In the genomic region with DNA sequence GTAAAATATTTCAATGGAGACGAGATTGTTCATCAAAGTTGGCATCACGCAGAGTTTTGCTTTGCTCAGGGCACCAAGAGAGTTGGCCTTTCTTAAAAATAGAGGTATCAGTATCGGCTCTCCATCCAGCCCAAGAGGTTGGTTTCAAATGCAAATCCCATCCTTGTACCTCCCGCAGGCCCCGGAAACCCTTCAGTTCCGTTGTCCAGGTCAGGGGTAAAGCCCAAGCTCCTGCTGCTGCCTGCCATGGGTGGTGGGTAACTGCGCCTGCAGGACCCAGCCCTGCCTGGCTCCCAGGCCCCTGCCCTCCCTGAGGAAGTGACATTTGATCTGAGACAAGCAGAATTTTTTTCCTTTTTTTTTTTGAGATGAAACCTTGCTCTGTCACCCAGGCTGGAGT, we compare ENCODE assay signal across 13 cellular contexts. TPM values are rescaled to one million over a fixed set of nuclear protein-coding genes. Genes with fewer than 3 reads are reported as not detected.
DNase-seq lines count a peak whose midpoint lies in the region; ATAC-seq lines count a peak whose summit lies in the region.
"Had no signal": no experiment of that assay in that cellular context is flagged by ENCODE, and none has a peak within 500 bp of the region (broad histone marks: within the 10 kb centered on the region; RNA-seq: fewer than 3 reads in every experiment).

No MANE protein-coding gene starts in this region.

- ATAC-seq in GM21786 (IDR thresholded peaks at IDR 0.05; ENCODE audit: unreplicated experiment) = no peak
- ATAC-seq: HCT116 had no signal

- peak; percentile 17 for DNase-seq in activated effector memory CD4-positive, alpha-beta T cell treated with anti-CD3 and anti-CD28 coated beads, Interleukin-2, amount 50 U/mL, for 16 hours
- no peak for DNase-seq in activated effector memory CD4-positive, alpha-beta T cell treated with Interleukin-2 at 50 U/mL for 16 hours
- DNase-seq in ecto neural progenitor cell (ENCODE audit: low spot score) (peak; percentile 41), mesenteric fat pad (ENCODE audit: low spot score) (peak; percentile 30)
- DNase-seq in stimulated activated naive CD4-positive, alpha-beta T cell treated with Interleukin-2 at 50 U/mL for 16 hours (lab: John Stamatoyannopoulos, UW) = no peak
- DNase-seq in activated naive CD4-positive, alpha-beta T cell treated with anti-CD3 and anti-CD28 coated beads, Interleukin-2, amount 50 U/mL, for 16 hours = no peak
- DNase-seq: C1 segment of cervical spinal cord; Calu3; CD4-positive, alpha-beta T cell; DMS 273 treated with DMSO at 0.1 percent for 48 hours; GM23248 had no signal

RNA-seq across cellular contexts. Expression of gene RTL6, which starts 49.3 kb away (rescaled TPM):
- total RNA-seq in mesenteric fat pad = 29.6 TPM

Comparison
In these comparisons a context has a peak if more than half of its experiments do, and no peak if none do; other contexts are left out.
1. DNase-seq: peak in activated effector memory CD4-positive, alpha-beta T cell treated with anti-CD3 and anti-CD28 coated beads, Interleukin-2, amount 50 U/mL, for 16 hours (single experiment), ecto neural progenitor cell (single experiment) and mesenteric fat pad (single experiment); none in activated effector memory CD4-positive, alpha-beta T cell treated with Interleukin-2 at 50 U/mL for 16 hours (single experiment), stimulated activated naive CD4-positive, alpha-beta T cell treated with Interleukin-2 at 50 U/mL for 16 hours (single experiment) and activated naive CD4-positive, alpha-beta T cell treated with anti-CD3 and anti-CD28 coated beads, Interleukin-2, amount 50 U/mL, for 16 hours (single experiment).